ENCODE assay signal across 10 cellular contexts in the genomic region with DNA sequence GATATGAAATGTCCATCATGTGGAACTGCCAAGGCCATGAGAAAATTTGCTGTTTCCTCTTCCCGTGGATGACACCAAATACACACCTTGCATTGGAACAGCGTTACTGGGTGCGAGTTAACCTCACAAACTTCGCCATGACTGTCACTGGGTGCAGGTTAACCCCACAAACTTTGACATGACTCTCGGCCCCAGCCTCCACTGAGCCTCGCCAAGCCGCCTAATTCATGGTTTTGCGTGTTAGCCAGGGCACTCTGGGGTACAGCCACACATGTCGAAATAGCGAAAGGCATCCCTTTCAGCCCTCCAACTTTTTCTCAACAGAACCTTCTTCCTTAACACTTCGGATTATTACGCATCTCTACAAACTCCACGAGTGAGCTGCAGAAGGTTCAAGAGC. TPM values are rescaled to one million over a fixed set of nuclear protein-coding genes. Genes with fewer than 3 reads are reported as not detected.
DNase-seq lines count a peak whose midpoint lies in the region; ATAC-seq, FAIRE-seq and TF ChIP-seq lines count a peak whose summit lies in the region.
"Had no signal": no experiment of that assay in that cellular context is flagged by ENCODE, and none has a peak within 500 bp of the region (broad histone marks: within the 10 kb centered on the region; RNA-seq: fewer than 3 reads in every experiment).

No MANE protein-coding gene starts in this region.

- POLR2A ChIA-PET in GM12878 (lab: Charles Lee) = no interaction called here

- H3K36me3 ChIP-seq in BE2C (peaks cover 6% of the 10 kb centered on the region; the same call in 1 of the 2 replicates), GM12878 (ENCODE audit: control insufficient read depth in 2 of 2, insufficient read depth in 2 of 2, low read length in 1 of 2) (peaks cover 0 to 3% of the 10 kb centered on the region in 2 experiments; a peak in 1 of 4 replicates)

- CTCF ChIA-PET in GM12878 (lab: Yijun Ruan, JAX) = no interaction called here

- FAIRE-seq in GM12878 (lab: Jason Lieb, UNC) = no peak

- no peak for TF ChIP-seq POLR2A in GM12878 (IDR thresholded peaks at IDR 0.05; ENCODE audit: low read depth, low read length)

- H2AFZ ChIP-seq in GM12878 (ENCODE audit: control insufficient read depth, low read depth, low read length) = no peak overlapping the region

- H4K20me1 ChIP-seq in GM12878 (ENCODE audit: control insufficient read depth, insufficient read depth) = no peaks in the 10 kb centered on the region

- H3K27me3 Mint-ChIP-seq in IgD-negative memory B cell (no peaks in the 10 kb centered on the region), natural killer cell (ENCODE audit: low read depth in 2 of 2) (no peaks in the 10 kb centered on the region)

- no peaks in the 10 kb centered on the region for H3K9me3 Mint-ChIP-seq in IgD-negative memory B cell
- H3K9me3 Mint-ChIP-seq in natural killer cell = no peaks in the 10 kb centered on the region

- WGBS in GM12878 (ENCODE audit: insufficient coverage, insufficient replicate concordance, low lambda C conversion rate, missing lambda C conversion rate) = 90% methylated on average over 13 of the region's 13 CpGs

- H3K36me3 Mint-ChIP-seq in IgD-negative memory B cell (no peaks in the 10 kb centered on the region), natural killer cell (peaks cover 9% of the 10 kb centered on the region)

- TF ChIP-seq CTCF in BE2C (IDR thresholded peaks at IDR 0.05; ENCODE audit: low read depth, low read length) = no peak
- no peak for TF ChIP-seq CTCF in GM12878 (IDR thresholded peaks at IDR 0.05 in 2 of 3, conservative IDR thresholded peaks at IDR 0.05 in 1 of 3; ENCODE audit: control insufficient read depth in 2 of 3, extremely low read depth in 1 of 3, insufficient read depth in 1 of 3, low read depth in 3 of 3, low read length in 3 of 3)
- no peak for TF ChIP-seq CTCF in natural killer cell (IDR thresholded peaks at IDR 0.05)

- H3K4me1 Mint-ChIP-seq in IgD-negative memory B cell (peaks cover 5 to 17% (median 13%) of the 10 kb centered on the region in 3 donors), natural killer cell (peaks cover 14 to 23% of the 10 kb centered on the region in 2 donors)

- DNase-seq in BE2C = no peak
- DNase-seq in GM12878 (ENCODE audit: low read depth, low spot score) = no peak
- no peak for DNase-seq in natural killer cell
- no peak for DNase-seq in midbrain (lab: John Stamatoyannopoulos, UW)
- DNase-seq: DMS 273 treated with DMSO at 0.1 percent for 48 hours, NCI-H2107 had no signal

- H3K27ac Mint-ChIP-seq in IgD-negative memory B cell (peak overlapping the region; percentile 39 to 85 (median 72)), natural killer cell (no peak overlapping the region)

- intact Hi-C loops in GM12878 (cut with micrococcal nuclease; ENCODE audit: unreplicated experiment) = no loop called here
- intact Hi-C loops in natural killer cell (cut with micrococcal nuclease) = no loop called here

- H3K27ac ChIP-seq in GM12878 (ENCODE audit: control insufficient read depth, insufficient read depth) = peak overlapping the region; percentile 11; the same call in 1 of the 2 replicates

- no peaks in the 10 kb centered on the region for H3K27me3 ChIP-seq in BE2C
- H3K27me3 ChIP-seq in GM12878 (replicated peaks in 1 of 2; ENCODE audit: control insufficient read depth in 2 of 2, insufficient read depth in 2 of 2, low read length in 1 of 2) = no peaks in the 10 kb centered on the region

- H3K9ac ChIP-seq in GM12878 (ENCODE audit: control insufficient read depth, insufficient read depth, low read length) = 0 out of 2 replicates have a peak overlapping the region, but pooled peaks have one; percentile 28

- H3K4me3 Mint-ChIP-seq in IgD-negative memory B cell (peak overlapping the region; percentile 21 to 84 (median 61)), natural killer cell (peak overlapping the region; percentile 28)

- H3K4me1 ChIP-seq in BE2C (peaks cover 5% of the 10 kb centered on the region), GM12878 (ENCODE audit: control insufficient read depth, insufficient read depth, low read length) (peaks cover 7% of the 10 kb centered on the region)

- no peak for TF ChIP-seq RAD21 in GM12878 (IDR thresholded peaks at IDR 0.05; ENCODE audit: insufficient read depth, low read depth, low read length)

- peaks cover 9% of the 10 kb centered on the region for H3K79me2 ChIP-seq in GM12878 (ENCODE audit: control insufficient read depth, insufficient read depth, low read length)

- BruUV-seq in GM12878 (replicated peaks; lab: Mats Ljungman, UMichigan) = no TSS peak

- H3K4me3 ChIP-seq in BE2C (ENCODE audit: low read depth, low read length) = peak overlapping the region; percentile 61
- H3K4me3 ChIP-seq in GM12878 = peak overlapping the region; percentile 60

- RAD21 ChIA-PET in GM12878 (lab: Charles Lee; ENCODE audit: unreplicated experiment) = no interaction called here

- H3K9me3 ChIP-seq in BE2C = no peaks in the 10 kb centered on the region
- no peaks in the 10 kb centered on the region for H3K9me3 ChIP-seq in GM12878 (replicated peaks; ENCODE audit: control insufficient read depth, insufficient read depth, low read length)

- SMC1A ChIA-PET in GM12878 (lab: Charles Lee; ENCODE audit: uncharacterized antibody, unreplicated experiment) = no interaction called here

- in situ Hi-C loops in GM12878 (cut with MboI) = no loop called here

- ATAC-seq in GM12878 (no peak), natural killer cell (no peak), HG03571 (IDR thresholded peaks at IDR 0.05; ENCODE audit: unreplicated experiment) (no peak), GM21737 (IDR thresholded peaks at IDR 0.05; ENCODE audit: unreplicated experiment) (no peak), GM18858 (IDR thresholded peaks at IDR 0.05; ENCODE audit: unreplicated experiment) (no peak)

- no peak for TF ChIP-seq EP300 in GM12878 (IDR thresholded peaks at IDR 0.05; ENCODE audit: borderline replicate concordance in 1 of 2, control insufficient read depth in 1 of 2, low read depth in 2 of 2, low read length in 2 of 2)

- H3K4me2 ChIP-seq in GM12878 (ENCODE audit: control insufficient read depth, insufficient read depth) = peak overlapping the region; percentile 82

TF ChIP-seq in GM12878, 131 proteins besides CTCF, POLR2A, EP300 and RAD21 (continues in another document):
- TF ChIP-seq ATF7 (IDR thresholded peaks at IDR 0.05; ENCODE audit: low read depth) (no peak), NR2F1 (conservative IDR thresholded peaks at IDR 0.05) (no peak), ZNF274 (IDR thresholded peaks at IDR 0.05; ENCODE audit: insufficient read depth, insufficient read length) (no peak), JUND (IDR thresholded peaks at IDR 0.05; ENCODE audit: low read depth, low read length) (no peak)

RNA-seq across cellular contexts. Expression of gene KCTD5, which starts 10.6 kb away (rescaled TPM):
- polyA plus RNA-seq in BE2C (2012; ENCODE audit: insufficient read depth, insufficient read length, low read depth) = 106 TPM
- polyA plus RNA-seq in IgD-negative memory B cell (24.9 TPM), GM12878 (2011; rRNA removed) (42.4 and 50.2 TPM in 2 replicates), GM12878 (2014; fragmentation: Illumina TruSeq; extraction: Trizol) (18.1 and 24.7 TPM in 2 replicates), GM12878 (2014; fragmentation: Nextera tagmentation; extraction: Ambion mirVana) (1 to 10 TPM in 1 of 2 experiments, under 1 TPM in 1; 0.58 to 3.0 TPM), GM12878 (2014; rRNA removed) (56.4 and 57.9 TPM in 2 replicates), GM12878 (2016; fragmentation: Nextera tagmentation; extraction: Ambion mirVana) (10 to 100 TPM; 38.1 to 42.3 TPM)
- 17.9 and 27.0 TPM in 2 replicates for total RNA-seq in GM12878 (2013; cell fraction: nucleolus; rRNA removed)
- total RNA-seq in GM12878 (2014; rRNA removed) (36.1 and 40.9 TPM in 2 replicates), GM12878 (2014; rRNA removed; fragmentation: Illumina TruSeq; extraction: Trizol) (24.1 and 24.2 TPM in 2 replicates), GM12878 (2021) (36.1 and 36.5 TPM in 2 replicates), natural killer cell (10 to 100 TPM; 34.2 to 37.9 (median 36.5) TPM)
- 16.7 TPM for polyA plus RNA-seq in GM12878 (2011; ENCODE audit: low read depth)
- polyA plus RNA-seq in GM12878 (2011; cell fraction: cytosol; rRNA removed) = 62.7 and 95.3 TPM in 2 replicates
- 42.2 and 48.1 TPM in 2 replicates for polyA plus RNA-seq in GM12878 (2011; cell fraction: nucleus; rRNA removed)
- polyA plus RNA-seq in GM12878 (2012) = 23.3 and 35.2 TPM in 2 replicates
- polyA minus RNA-seq in GM12878 (2011; rRNA and poly(A)+ RNA removed) = 34.3 and 36.0 TPM in 2 replicates
- 13.5 and 17.0 TPM in 2 replicates for polyA minus RNA-seq in GM12878 (2011; cell fraction: cytosol; rRNA and poly(A)+ RNA removed)
- 39.0 and 51.4 TPM in 2 replicates for polyA minus RNA-seq in GM12878 (2011; cell fraction: nucleus; rRNA and poly(A)+ RNA removed)

RNA-seq across cellular contexts. Expression of gene PRSS27, which starts 48.3 kb away (rescaled TPM):
- not detected for polyA plus RNA-seq in BE2C (2012; ENCODE audit: insufficient read depth, insufficient read length, low read depth)
- polyA plus RNA-seq in IgD-negative memory B cell (not detected), GM12878 (2011; rRNA removed) (0.49 and 0.65 TPM in 2 replicates), GM12878 (2014; fragmentation: Illumina TruSeq; extraction: Trizol) (0.18 TPM in 1 of 2 replicates, not detected in the other), GM12878 (2014; fragmentation: Nextera tagmentation; extraction: Ambion mirVana) (not detected), GM12878 (2014; rRNA removed) (0.86 and 1.8 TPM in 2 replicates), GM12878 (2016; fragmentation: Nextera tagmentation; extraction: Ambion mirVana) (under 1 TPM; 0.21 to 0.36 TPM)
- 3.9 and 4.2 TPM in 2 replicates for total RNA-seq in GM12878 (2013; cell fraction: nucleolus; rRNA removed)
- total RNA-seq in GM12878 (2014; rRNA removed) (0.71 and 1.4 TPM in 2 replicates), GM12878 (2014; rRNA removed; fragmentation: Illumina TruSeq; extraction: Trizol) (0.27 and 0.37 TPM in 2 replicates), GM12878 (2021) (0.97 and 1.8 TPM in 2 replicates), natural killer cell (1 to 10 TPM in 2 of 3 donors, under 1 TPM in 1; 0.42 to 1.3 (median 1.2) TPM)
- polyA plus RNA-seq in GM12878 (2011; ENCODE audit: low read depth) = 0.58 TPM
- polyA plus RNA-seq in GM12878 (2011; cell fraction: cytosol; rRNA removed) = 1.5 and 2.6 TPM in 2 replicates
- 4.2 and 4.3 TPM in 2 replicates for polyA plus RNA-seq in GM12878 (2011; cell fraction: nucleus; rRNA removed)
- polyA plus RNA-seq in GM12878 (2012) = 0.90 and 1.6 TPM in 2 replicates
- 0.37 and 1.6 TPM in 2 replicates for polyA minus RNA-seq in GM12878 (2011; rRNA and poly(A)+ RNA removed)
- 0.83 and 1.5 TPM in 2 replicates for polyA minus RNA-seq in GM12878 (2011; cell fraction: cytosol; rRNA and poly(A)+ RNA removed)
- polyA minus RNA-seq in GM12878 (2011; cell fraction: nucleus; rRNA and poly(A)+ RNA removed) = 0.60 and 1.1 TPM in 2 replicates

Comparison
In these comparisons a context has a peak if more than half of its experiments do, and no peak if none do; other contexts are left out.
1. H3K27ac Mint-ChIP-seq: peak in IgD-negative memory B cell (3 of 3); none in natural killer cell (0 of 2).